Comparison of ENCODE assay signal across 12 cellular contexts in genomic region chr17:64343071-64343774, GRCh38. TPM values are rescaled to one million over a fixed set of nuclear protein-coding genes. Genes with fewer than 3 reads are reported as not detected.
A peak's percentile ranks its signal among the peaks of the same experiment; 100 is the strongest.
DNase-seq lines count a peak whose midpoint lies in the region; ATAC-seq and TF ChIP-seq lines count a peak whose summit lies in the region.
"Had no signal": no experiment of that assay in that cellular context is flagged by ENCODE, and none has a peak within 500 bp of the region (broad histone marks: within the 10 kb centered on the region; RNA-seq: fewer than 3 reads in every experiment).

No MANE protein-coding gene starts in this region.

- no peak overlapping the region for H3K27ac ChIP-seq in CD8-positive, alpha-beta T cell (ENCODE audit: low read depth, low read length)
- H3K27ac ChIP-seq in RWPE1 (peak overlapping the region; percentile 63), left ventricle myocardium inferior (replicated peaks) (peak overlapping the region; percentile 84), sigmoid colon (peak overlapping the region; percentile 45 to 66 (median 54)), aorta (ENCODE audit: low read depth in 1 of 2, low read length in 2 of 2) (no peak overlapping the region)

- TF ChIP-seq EP300 in sigmoid colon (IDR thresholded peaks at IDR 0.05): no peak

- peaks cover 39% of the 10 kb centered on the region for H3K36me3 ChIP-seq in CD8-positive, alpha-beta T cell (ENCODE audit: insufficient read depth, low read length)
- H3K36me3 ChIP-seq in left ventricle myocardium inferior (peaks cover 32% of the 10 kb centered on the region), sigmoid colon (no peaks in the 10 kb centered on the region), aorta (ENCODE audit: control insufficient read depth in 1 of 2, insufficient read depth in 2 of 2, low read length in 1 of 2) (no peaks in the 10 kb centered on the region)

- intact Hi-C loops in CD8-positive, alpha-beta T cell (cut with DNase I, micrococcal nuclease): no loop called here
- intact Hi-C loops in left ventricle myocardium inferior (cut with micrococcal nuclease) (no loop called here), sigmoid colon (cut with DNase I) (no loop called here), aorta (cut with DNase I) (no loop called here)

- no peak for TF ChIP-seq POLR2A in sigmoid colon (IDR thresholded peaks at IDR 0.05)

- H3K27me3 Mint-ChIP-seq in CD8-positive, alpha-beta T cell (ENCODE audit: low read depth): no peaks in the 10 kb centered on the region
- H3K27me3 Mint-ChIP-seq: activated CD8-positive, alpha-beta memory T cell treated with anti-CD3 and anti-CD28 coated beads, Interleukin-2, amount 10 ng/mL, durations not matched to agents 7 days and 5 days had no signal

- TF ChIP-seq CTCF in CD8-positive, alpha-beta T cell (IDR thresholded peaks at IDR 0.05): no peak
- TF ChIP-seq CTCF in RWPE1 (conservative IDR thresholded peaks at IDR 0.05; ENCODE audit: low read depth): no peak
- TF ChIP-seq CTCF in left ventricle myocardium inferior (IDR thresholded peaks at IDR 0.05; ENCODE audit: borderline replicate concordance): no peak
- TF ChIP-seq CTCF in sigmoid colon (IDR thresholded peaks at IDR 0.05): no peak

- H3K4me3 Mint-ChIP-seq in CD8-positive, alpha-beta T cell: no peak overlapping the region
- H3K4me3 Mint-ChIP-seq: activated CD8-positive, alpha-beta memory T cell treated with anti-CD3 and anti-CD28 coated beads, Interleukin-2, amount 10 ng/mL, durations not matched to agents 7 days and 5 days had no signal

- no peak for ATAC-seq in CD8-positive, alpha-beta T cell
- ATAC-seq in GM19455 (IDR thresholded peaks at IDR 0.05; ENCODE audit: unreplicated experiment) (no peak), aorta (ENCODE audit: low FRiP score) (no peak), GM21576 (IDR thresholded peaks at IDR 0.05; ENCODE audit: unreplicated experiment) (no peak)
- ATAC-seq: activated CD8-positive, alpha-beta memory T cell treated with anti-CD3 and anti-CD28 coated beads, Interleukin-2, amount 10 ng/mL, durations not matched to agents 7 days and 5 days had no signal

- POLR2A ChIA-PET in CD8-positive, alpha-beta T cell (lab: Charles Lee): interaction anchor here (1.8 kb wide), 1 partner anchor 10 kb away, joined by 7 read pairs; no protein-coding TSS in a partner anchor
- POLR2A ChIA-PET in RWPE1 (lab: Yijun Ruan, JAX; ENCODE audit: low non-redundant PET): no interaction called here

- H3K9me3 Mint-ChIP-seq in CD8-positive, alpha-beta T cell: no peaks in the 10 kb centered on the region

- WGBS in sigmoid colon, 2 donors: 75 to 84% methylated on average over 7 of the region's 7 CpGs
- 74 to 76% methylated on average over 7 of the region's 7 CpGs for WGBS in aorta, 2 donors

- DNase-seq in CD8-positive, alpha-beta T cell: no peak
- DNase-seq in RWPE1 (ENCODE audit: low spot score) (no peak), left ventricle myocardium inferior (no peak), sigmoid colon (no peak), aorta (no peak), midbrain (lab: John Stamatoyannopoulos, UW) (no peak)
- DNase-seq: activated CD8-positive, alpha-beta memory T cell treated with anti-CD3 and anti-CD28 coated beads, Interleukin-2, amount 10 ng/mL, durations not matched to agents 7 days and 5 days; Karpas-422; NCI-H2171 had no signal

- no peak overlapping the region for H3K4me3 ChIP-seq in CD8-positive, alpha-beta T cell (ENCODE audit: low read depth, low read length)
- H3K4me3 ChIP-seq in left ventricle myocardium inferior (no peak overlapping the region), sigmoid colon (no peak overlapping the region), aorta (ENCODE audit: low read length in 2 of 2) (no peak overlapping the region)
- H3K4me3 ChIP-seq: hepatocyte had no signal

- no peaks in the 10 kb centered on the region for H3K27me3 ChIP-seq in CD8-positive, alpha-beta T cell (ENCODE audit: insufficient read depth, low read length)
- H3K27me3 ChIP-seq in left ventricle myocardium inferior (ENCODE audit: low read depth) (no peaks in the 10 kb centered on the region), sigmoid colon (no peaks in the 10 kb centered on the region), aorta (ENCODE audit: control insufficient read depth in 1 of 2, insufficient read depth in 2 of 2, low read length in 1 of 2) (no peaks in the 10 kb centered on the region)
- H3K27me3 ChIP-seq: hepatocyte had no signal

- H3K36me3 Mint-ChIP-seq in CD8-positive, alpha-beta T cell: peaks cover 74% of the 10 kb centered on the region

- peak overlapping the region; percentile 62 for H3K27ac Mint-ChIP-seq in CD8-positive, alpha-beta T cell
- H3K27ac Mint-ChIP-seq: activated CD8-positive, alpha-beta memory T cell treated with anti-CD3 and anti-CD28 coated beads, Interleukin-2, amount 10 ng/mL, durations not matched to agents 7 days and 5 days had no signal

- CTCF ChIA-PET in CD8-positive, alpha-beta T cell (lab: Charles Lee): interaction anchor here (1.0 to 2.3 kb wide), 5 partner anchors 19 to 66 kb away, joined by 3 to 6 read pairs (median 3); no protein-coding TSS in a partner anchor
- CTCF ChIA-PET in RWPE1 (lab: Yijun Ruan, JAX): interaction anchor here (0.7 kb wide), 1 partner anchor 12 kb away, joined by 3 read pairs; no protein-coding TSS in a partner anchor

- peaks cover 21% of the 10 kb centered on the region for H3K4me1 Mint-ChIP-seq in CD8-positive, alpha-beta T cell (ENCODE audit: low read depth)

- peaks cover 18% of the 10 kb centered on the region for H3K4me1 ChIP-seq in CD8-positive, alpha-beta T cell (ENCODE audit: insufficient read depth, low read length)
- H3K4me1 ChIP-seq in left ventricle myocardium inferior (peaks cover 90% of the 10 kb centered on the region), sigmoid colon (peaks cover 0 to 9% (median 0%) of the 10 kb centered on the region in 4 donors), aorta (ENCODE audit: control insufficient read depth in 1 of 2, insufficient read depth in 2 of 2, low read length in 2 of 2) (no peaks in the 10 kb centered on the region)

- H3K9me3 ChIP-seq in CD8-positive, alpha-beta T cell (ENCODE audit: low read length): no peaks in the 10 kb centered on the region
- no peaks in the 10 kb centered on the region for H3K9me3 ChIP-seq in left ventricle myocardium inferior (replicated peaks)
- no peaks in the 10 kb centered on the region for H3K9me3 ChIP-seq in sigmoid colon
- no peaks in the 10 kb centered on the region for H3K9me3 ChIP-seq in aorta (ENCODE audit: control insufficient read depth, low read length)

RNA-seq across cellular contexts. Expression of gene PECAM1, which starts 47.4 kb away (rescaled TPM):
- total RNA-seq in CD8-positive, alpha-beta T cell: 10 to 100 TPM; 64.3 to 70.6 TPM
- total RNA-seq in left ventricle myocardium inferior (106 TPM), sigmoid colon (10 to 100 TPM; 36.0 to 60.9 (median 44.3) TPM), aorta (100 to 1,000 TPM; 348 to 424 TPM)
- polyA plus RNA-seq in sigmoid colon (10 to 100 TPM in 1 of 3 donors, 1 to 10 TPM in 2; 3.6 to 39.0 (median 4.9) TPM), aorta (10 to 100 TPM in 1 of 2 donors, 1 to 10 TPM in 1; 9.1 to 11.8 TPM)

Comparison
In these comparisons a context has a peak if more than half of its experiments do, and no peak if none do; other contexts are left out.
1. H3K27ac ChIP-seq: peak in RWPE1 (single experiment), left ventricle myocardium inferior (single experiment) and sigmoid colon (4 of 4); none in CD8-positive, alpha-beta T cell (single experiment) and aorta (0 of 2).